In genomic region chr11:101964200-101964599, GRCh38 we compare ENCODE assay signal across 6 cellular contexts. TPM values are rescaled to one million over a fixed set of nuclear protein-coding genes. Genes with fewer than 3 reads are reported as not detected.
"Had no signal": no experiment of that assay in that cellular context is flagged by ENCODE, and none has a peak within 500 bp of the region (broad histone marks: within the 10 kb centered on the region; RNA-seq: fewer than 3 reads in every experiment).

No MANE protein-coding gene starts in this region.

RNA-seq across cellular contexts. Expression of gene ANGPTL5, which starts 47.9 kb away (rescaled TPM):
- total RNA-seq: HepG2, HT-29, HT1080, IMR-90, K562 had no signal
- polyA plus RNA-seq: HepG2, IgD-negative memory B cell, IMR-90 had no signal
